In the genomic region with DNA sequence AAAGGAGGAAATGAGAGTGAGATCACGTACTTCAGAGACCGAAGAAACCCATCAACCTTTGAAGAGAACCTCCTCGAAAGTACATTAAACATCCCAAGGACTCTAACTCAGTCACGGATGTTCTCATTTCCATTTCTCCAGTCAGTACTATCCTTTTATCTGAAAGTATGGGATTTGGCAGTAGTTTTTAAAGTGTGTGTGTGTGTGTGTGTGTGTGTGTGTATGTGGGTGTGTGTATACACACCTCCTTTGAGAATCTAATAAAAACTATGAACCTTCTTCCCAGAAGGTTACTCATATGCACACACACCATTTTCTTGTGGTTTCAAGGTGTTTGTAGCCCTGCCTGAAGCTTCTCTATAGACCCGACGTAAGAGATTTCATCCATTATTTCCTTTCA, we compare ENCODE assay signal across 38 cellular contexts. TPM values are rescaled to one million over a fixed set of nuclear protein-coding genes. Genes with fewer than 3 reads are reported as not detected.
"Had no signal": no experiment of that assay in that cellular context is flagged by ENCODE, and none has a peak within 500 bp of the region (broad histone marks: within the 10 kb centered on the region; RNA-seq: fewer than 3 reads in every experiment).

No MANE protein-coding gene starts in this region.

- H3K36me3 ChIP-seq: SJCRH30 had no signal

- H3K27ac ChIP-seq: KMS-11, SJCRH30, SK-N-MC had no signal

- H3K9me3 ChIP-seq: SJCRH30 had no signal

- H3K4me2 ChIP-seq: KMS-11 had no signal

- DNase-seq: activated CD4-positive, alpha-beta T cell treated with anti-CD3 and anti-CD28 coated beads, Interleukin-2, amount 10 ng/mL, durations not matched to agents 24 days and 14 days; activated CD4-positive, alpha-beta T cell treated with anti-CD3 and anti-CD28 coated beads, Interleukin-2, amount 50 U/mL, for 4 hours; activated CD8-positive, alpha-beta T cell treated with anti-CD3 and anti-CD28 coated beads for 36 hours; activated effector memory CD4-positive, alpha-beta T cell treated with anti-CD3 and anti-CD28 coated beads, Interleukin-2, amount 50 U/mL, for 16 hours; activated naive CD4-positive, alpha-beta T cell; activated naive CD4-positive, alpha-beta T cell treated with anti-CD3 and anti-CD28 coated beads, Interleukin-2, amount 50 U/mL, for 16 hours; activated naive CD8-positive, alpha-beta T cell treated with anti-CD3 and anti-CD28 coated beads, Interleukin-2, amount 10 ng/mL, durations not matched to agents 7 days and 5 days; activated T-cell treated with anti-CD3 and anti-CD28 coated beads, Interleukin-2, amount 50 U/mL, for 1 hour; activated T-cell treated with anti-CD3 and anti-CD28 coated beads, Interleukin-2, amount 50 U/mL, for 72 hours; amygdala; caudate nucleus; cerebellar nuclear complex; MM.1S; NCI-H1092; NCI-H1417; NCI-H146; NCI-H1930; NCI-H2081 treated with DMSO at 0.1 percent for 48 hours; NCI-H226; NCI-H446 treated with DMSO at 0.1 percent for 48 hours; NCI-H524; NCI-H69; NCI-H82; NK-92 treated with Interleukin-12 subunit alpha and Interleukin-12 subunit beta, amount 100 ng/mL, for 24 hours; OCI-M1; SHP77; SJCRH30; T1000 had no signal

- ATAC-seq: activated CD8-positive, alpha-beta T cell treated with anti-CD3 and anti-CD28 coated beads for 36 hours; activated T-cell treated with anti-CD3 and anti-CD28 coated beads, Interleukin-2, amount 50 U/mL, for 72 hours; activated T-helper 17 cell treated with anti-CD3 and anti-CD28 coated beads, Interleukin-2, amount 50 U/mL, for 72 hours; Panc1 had no signal

- H3K4me1 ChIP-seq: SJCRH30 had no signal

- H3K4me3 ChIP-seq: SJCRH30, SK-N-MC had no signal

- H3K27me3 ChIP-seq: SJCRH30 had no signal

RNA-seq across cellular contexts. Expression of a gene that starts 53.9 kb away (rescaled TPM):
- total RNA-seq: activated CD4-positive, alpha-beta T cell treated with anti-CD3 and anti-CD28 coated beads, Interleukin-2, amount 10 ng/mL, durations not matched to agents 24 days and 14 days; activated CD8-positive, alpha-beta memory T cell treated with anti-CD3 and anti-CD28 coated beads for 36 hours; activated CD8-positive, alpha-beta T cell treated with anti-CD3 and anti-CD28 coated beads for 36 hours; activated naive CD8-positive, alpha-beta T cell treated with anti-CD3 and anti-CD28 coated beads, Interleukin-2, amount 10 ng/mL, durations not matched to agents 7 days and 5 days; bronchial epithelial cell; LHCN-M2; RPMI7951; T-helper 1 cell treated with Interleukin-12 subunit alpha and Interleukin-12 subunit beta and Interleukin-4 antibody, amounts not matched to agents 30 ng/mL and 1 ng/mL, for 36 hours; T-helper 2 cell treated with Interferon-gamma antibody and Interleukin-4, amounts not matched to agents 100 ng/mL and 5 ng/mL, for 36 hours had no signal
